2 cellular contexts compared by ENCODE assay signal in genomic region chr18:23870963-23871362, GRCh38.
TF ChIP-seq lines count a peak whose summit lies in the region.

No MANE protein-coding gene starts in this region.

TF ChIP-seq in SK-N-SH, 30 proteins besides CTCF, POLR2A, EP300 and RAD21 (continued from another document):
- TF ChIP-seq, protein P1, sequence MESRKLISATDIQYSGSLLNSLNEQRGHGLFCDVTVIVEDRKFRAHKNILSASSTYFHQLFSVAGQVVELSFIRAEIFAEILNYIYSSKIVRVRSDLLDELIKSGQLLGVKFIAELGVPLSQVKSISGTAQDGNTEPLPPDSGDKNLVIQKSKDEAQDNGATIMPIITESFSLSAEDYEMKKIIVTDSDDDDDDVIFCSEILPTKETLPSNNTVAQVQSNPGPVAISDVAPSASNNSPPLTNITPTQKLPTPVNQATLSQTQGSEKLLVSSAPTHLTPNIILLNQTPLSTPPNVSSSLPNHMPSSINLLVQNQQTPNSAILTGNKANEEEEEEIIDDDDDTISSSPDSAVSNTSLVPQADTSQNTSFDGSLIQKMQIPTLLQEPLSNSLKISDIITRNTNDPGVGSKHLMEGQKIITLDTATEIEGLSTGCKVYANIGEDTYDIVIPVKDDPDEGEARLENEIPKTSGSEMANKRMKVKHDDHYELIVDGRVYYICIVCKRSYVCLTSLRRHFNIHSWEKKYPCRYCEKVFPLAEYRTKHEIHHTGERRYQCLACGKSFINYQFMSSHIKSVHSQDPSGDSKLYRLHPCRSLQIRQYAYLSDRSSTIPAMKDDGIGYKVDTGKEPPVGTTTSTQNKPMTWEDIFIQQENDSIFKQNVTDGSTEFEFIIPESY (IDR thresholded peaks at IDR 0.05; ENCODE audit: borderline replicate concordance, low read depth) = no peak
- TF ChIP-seq GATA2 (CRISPR knock-in tag; IDR thresholded peaks at IDR 0.05) (no peak), RCOR1 (IDR thresholded peaks at IDR 0.05; ENCODE audit: low read length) (no peak), NRF1 (IDR thresholded peaks at IDR 0.05; ENCODE audit: low read depth, low read length) (no peak), NFIC (IDR thresholded peaks at IDR 0.05; ENCODE audit: borderline replicate concordance) (no peak), RFX5 (IDR thresholded peaks at IDR 0.05; ENCODE audit: low read length) (no peak), GABPA (IDR thresholded peaks at IDR 0.05; ENCODE audit: low read depth) (no peak), RXRA (IDR thresholded peaks at IDR 0.05; ENCODE audit: borderline replicate concordance, low read depth) (no peak), YY1 (IDR thresholded peaks at IDR 0.05; ENCODE audit: low read depth) (no peak), MEF2A (IDR thresholded peaks at IDR 0.05; ENCODE audit: borderline replicate concordance, low read depth) (no peak), SMC3 (IDR thresholded peaks at IDR 0.05; ENCODE audit: low read depth, low read length) (no peak), EZH2phosphoT487 (IDR thresholded peaks at IDR 0.05; ENCODE audit: borderline replicate concordance, low read depth) (no peak), TAF1 (IDR thresholded peaks at IDR 0.05; ENCODE audit: borderline replicate concordance, low read depth, low read length) (no peak), FOXM1 (IDR thresholded peaks at IDR 0.05; ENCODE audit: low read depth) (no peak)
- TF ChIP-seq, protein P2, sequence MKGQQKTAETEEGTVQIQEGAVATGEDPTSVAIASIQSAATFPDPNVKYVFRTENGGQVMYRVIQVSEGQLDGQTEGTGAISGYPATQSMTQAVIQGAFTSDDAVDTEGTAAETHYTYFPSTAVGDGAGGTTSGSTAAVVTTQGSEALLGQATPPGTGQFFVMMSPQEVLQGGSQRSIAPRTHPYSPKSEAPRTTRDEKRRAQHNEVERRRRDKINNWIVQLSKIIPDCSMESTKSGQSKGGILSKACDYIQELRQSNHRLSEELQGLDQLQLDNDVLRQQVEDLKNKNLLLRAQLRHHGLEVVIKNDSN (IDR thresholded peaks at IDR 0.05; ENCODE audit: borderline replicate concordance, low read depth) = no peak
- TF ChIP-seq, protein P3, sequence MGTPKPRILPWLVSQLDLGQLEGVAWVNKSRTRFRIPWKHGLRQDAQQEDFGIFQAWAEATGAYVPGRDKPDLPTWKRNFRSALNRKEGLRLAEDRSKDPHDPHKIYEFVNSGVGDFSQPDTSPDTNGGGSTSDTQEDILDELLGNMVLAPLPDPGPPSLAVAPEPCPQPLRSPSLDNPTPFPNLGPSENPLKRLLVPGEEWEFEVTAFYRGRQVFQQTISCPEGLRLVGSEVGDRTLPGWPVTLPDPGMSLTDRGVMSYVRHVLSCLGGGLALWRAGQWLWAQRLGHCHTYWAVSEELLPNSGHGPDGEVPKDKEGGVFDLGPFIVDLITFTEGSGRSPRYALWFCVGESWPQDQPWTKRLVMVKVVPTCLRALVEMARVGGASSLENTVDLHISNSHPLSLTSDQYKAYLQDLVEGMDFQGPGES (IDR thresholded peaks at IDR 0.05; ENCODE audit: low read depth, low read length) = no peak

TF ChIP-seq in SK-N-SH treated with all-trans-retinoic acid at 6 μM for 48 hours, 23 proteins besides CTCF, POLR2A, EP300 and RAD21 (continued from another document):
- TF ChIP-seq, protein P4, sequence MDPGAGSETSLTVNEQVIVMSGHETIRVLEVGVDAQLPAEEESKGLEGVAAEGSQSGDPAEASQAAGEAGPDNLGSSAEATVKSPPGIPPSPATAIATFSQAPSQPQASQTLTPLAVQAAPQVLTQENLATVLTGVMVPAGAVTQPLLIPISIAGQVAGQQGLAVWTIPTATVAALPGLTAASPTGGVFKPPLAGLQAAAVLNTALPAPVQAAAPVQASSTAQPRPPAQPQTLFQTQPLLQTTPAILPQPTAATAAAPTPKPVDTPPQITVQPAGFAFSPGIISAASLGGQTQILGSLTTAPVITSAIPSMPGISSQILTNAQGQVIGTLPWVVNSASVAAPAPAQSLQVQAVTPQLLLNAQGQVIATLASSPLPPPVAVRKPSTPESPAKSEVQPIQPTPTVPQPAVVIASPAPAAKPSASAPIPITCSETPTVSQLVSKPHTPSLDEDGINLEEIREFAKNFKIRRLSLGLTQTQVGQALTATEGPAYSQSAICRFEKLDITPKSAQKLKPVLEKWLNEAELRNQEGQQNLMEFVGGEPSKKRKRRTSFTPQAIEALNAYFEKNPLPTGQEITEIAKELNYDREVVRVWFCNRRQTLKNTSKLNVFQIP (CRISPR knock-in tag; IDR thresholded peaks at IDR 0.05; ENCODE audit: borderline replicate concordance, low read depth) = no peak
- TF ChIP-seq CSRNP3 (CRISPR knock-in tag; IDR thresholded peaks at IDR 0.05) (no peak), ZNF70 (CRISPR knock-in tag; IDR thresholded peaks at IDR 0.05) (no peak), ISL1 (CRISPR knock-in tag; IDR thresholded peaks at IDR 0.05) (no peak), BACH2 (CRISPR knock-in tag; IDR thresholded peaks at IDR 0.05; ENCODE audit: borderline replicate concordance) (no peak), PPARA (CRISPR knock-in tag; IDR thresholded peaks at IDR 0.05; ENCODE audit: borderline replicate concordance) (no peak), RARB (CRISPR knock-in tag; IDR thresholded peaks at IDR 0.05) (no peak), SNAI2 (CRISPR knock-in tag; IDR thresholded peaks at IDR 0.05) (no peak)
- TF ChIP-seq, protein P5, sequence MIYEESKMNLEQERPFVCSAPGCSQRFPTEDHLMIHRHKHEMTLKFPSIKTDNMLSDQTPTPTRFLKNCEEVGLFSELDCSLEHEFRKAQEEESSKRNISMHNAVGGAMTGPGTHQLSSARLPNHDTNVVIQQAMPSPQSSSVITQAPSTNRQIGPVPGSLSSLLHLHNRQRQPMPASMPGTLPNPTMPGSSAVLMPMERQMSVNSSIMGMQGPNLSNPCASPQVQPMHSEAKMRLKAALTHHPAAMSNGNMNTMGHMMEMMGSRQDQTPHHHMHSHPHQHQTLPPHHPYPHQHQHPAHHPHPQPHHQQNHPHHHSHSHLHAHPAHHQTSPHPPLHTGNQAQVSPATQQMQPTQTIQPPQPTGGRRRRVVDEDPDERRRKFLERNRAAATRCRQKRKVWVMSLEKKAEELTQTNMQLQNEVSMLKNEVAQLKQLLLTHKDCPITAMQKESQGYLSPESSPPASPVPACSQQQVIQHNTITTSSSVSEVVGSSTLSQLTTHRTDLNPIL (CRISPR knock-in tag; IDR thresholded peaks at IDR 0.05; ENCODE audit: low read depth) = no peak
